Comparison of ENCODE assay signal across 8 cellular contexts in genomic region chr1:43970502-43970901, GRCh38. TPM values are rescaled to one million over a fixed set of nuclear protein-coding genes. Genes with fewer than 3 reads are reported as not detected.
DNase-seq lines count a peak whose midpoint lies in the region; ATAC-seq and TF ChIP-seq lines count a peak whose summit lies in the region.

No MANE protein-coding gene starts in this region.

- H3K9me3 ChIP-seq in HEK293 (ENCODE audit: control insufficient read depth, insufficient read depth, low read depth, low read length): no peaks in the 10 kb centered on the region
- no peaks in the 10 kb centered on the region for H3K9me3 ChIP-seq in iPS DF 6.9 (ENCODE audit: control insufficient read depth, insufficient read depth, low read length)
- H3K9me3 ChIP-seq in spleen: no peaks in the 10 kb centered on the region

- H3K4me3 ChIP-seq in HEK293 (ENCODE audit: low read depth, low read length): peak overlapping the region; percentile 89
- H3K4me3 ChIP-seq in iPS DF 6.9 (ENCODE audit: low read length): peak overlapping the region; percentile 96
- peak overlapping the region; percentile 78 to 97 (median 95) for H3K4me3 ChIP-seq in spleen

- H3K9me3 Mint-ChIP-seq in WTC11: no peaks in the 10 kb centered on the region

- H3K27me3 ChIP-seq in iPS DF 6.9 (ENCODE audit: control insufficient read depth, insufficient read depth, low read length) (no peaks in the 10 kb centered on the region), spleen (replicated peaks in 1 of 7) (no peaks in the 10 kb centered on the region)

- peak overlapping the region; percentile 97 for H3K4me3 Mint-ChIP-seq in WTC11

- intact Hi-C loops in spleen (cut with DNase I; ENCODE audit: low total_unique reads) (no loop called here), posterior vena cava (cut with DNase I) (no loop called here)

- no peak overlapping the region for H3K27ac Mint-ChIP-seq in WTC11

- ATAC-seq in WTC11 (no peak), HG02981 (IDR thresholded peaks at IDR 0.05; ENCODE audit: unreplicated experiment) (no peak), omental fat pad (ENCODE audit: low FRiP score) (no peak)

- H3K36me3 ChIP-seq in HEK293 (ENCODE audit: control insufficient read depth in 2 of 2, insufficient read depth in 1 of 2, low read length in 2 of 2) (peaks cover 0 to 53% of the 10 kb centered on the region in 2 experiments; a peak in 1 of 3 replicates), iPS DF 6.9 (ENCODE audit: control insufficient read depth, insufficient read depth, low read length) (peaks cover 8% of the 10 kb centered on the region), spleen (peaks cover 0 to 48% (median 12%) of the 10 kb centered on the region in 6 donors)

- CTCF ChIA-PET in HEK293 (lab: Yijun Ruan, JAX) (interaction anchor here (0.6 to 1.2 kb wide), 4 partner anchors 17 to 700 kb away, joined by 3 to 7 read pairs (median 3); no protein-coding TSS in a partner anchor), WTC11 (lab: Charles Lee) (interaction anchor here (0.8 to 2.8 kb wide), 7 partner anchors 22 to 207 kb away, joined by 3 to 27 read pairs (median 3); no protein-coding TSS in a partner anchor)

- no peaks in the 10 kb centered on the region for H3K27me3 Mint-ChIP-seq in WTC11 (ENCODE audit: low read depth)

- peaks cover 13% of the 10 kb centered on the region; the same call in 1 of the 2 replicates for H3K36me3 Mint-ChIP-seq in WTC11

- TF ChIP-seq CTCF in HEK293 (tag by site-specific recombination; IDR thresholded peaks at IDR 0.05): no peak
- no peak for TF ChIP-seq CTCF in WTC11 (IDR thresholded peaks at IDR 0.05)
- TF ChIP-seq CTCF in spleen (IDR thresholded peaks at IDR 0.05 in 8 of 11, conservative IDR thresholded peaks at IDR 0.05 in 3 of 11): no peak
- no peak for TF ChIP-seq CTCF in omental fat pad (IDR thresholded peaks at IDR 0.05)

- WGBS in iPS DF 6.9 (ENCODE audit: insufficient coverage, insufficient read length): no CpG with 5 or more reads among the region's 5 CpGs
- WGBS in spleen, 5 donors: 50 to 73% (median 57%) methylated on average over 3 to 5 of the region's 5 CpGs

- H3K4me1 ChIP-seq in HEK293 (ENCODE audit: control insufficient read depth, insufficient read depth, low read length) (no peaks in the 10 kb centered on the region), iPS DF 6.9 (ENCODE audit: control insufficient read depth, insufficient read depth, low read length) (0 out of 2 replicates have a peak, but pooled peaks cover 1% of the 10 kb centered on the region), spleen (peaks cover 16 to 45% (median 31%) of the 10 kb centered on the region in 6 donors)

- H3K27ac ChIP-seq in HEK293 (ENCODE audit: extremely low read depth, low read depth, low read length) (no peak overlapping the region), iPS DF 6.9 (ENCODE audit: low read length) (no peak overlapping the region), spleen (peak overlapping the region in 5 of 8 donors; percentile 27 to 77 (median 66))

- DNase-seq in WTC11 (ENCODE audit: low spot score): no peak
- no peak for DNase-seq in iPS DF 6.9 (ENCODE audit: low read depth, low spot score)
- no peak for DNase-seq in spleen
- no peak for DNase-seq in posterior vena cava (ENCODE audit: low spot score)
- no peak for DNase-seq in GF-D8 (lab: John Stamatoyannopoulos, UW)
- no peak for DNase-seq in omental fat pad (ENCODE audit: low spot score)

- POLR2A ChIA-PET in HEK293 (lab: Yijun Ruan, JAX) (interaction anchor here (0.8 to 1.7 kb wide), 2 partner anchors 21 to 320 kb away, joined by 3 to 5 read pairs; partner anchors contain the start of gene KDM4A), WTC11 (lab: Charles Lee) (interaction anchor here (0.8 kb wide), 2 partner anchors 22 to 98 kb away, joined by 3 to 5 read pairs; no protein-coding TSS in a partner anchor)

- peaks cover 21% of the 10 kb centered on the region for H3K4me1 Mint-ChIP-seq in WTC11

- TF ChIP-seq POLR2A in spleen (IDR thresholded peaks at IDR 0.05): no peak

TF ChIP-seq in HEK293, 187 proteins besides CTCF, POLR2A, EP300 and RAD21:
- no peak for TF ChIP-seq ZNF830 (tag by site-specific recombination; IDR thresholded peaks at IDR 0.05; ENCODE audit: low read depth)
TF ChIP-seq in HEK293: peak in this region for 0.

TF ChIP-seq in WTC11, 78 proteins besides CTCF, POLR2A, EP300 and RAD21:
- TF ChIP-seq IRF2 (CRISPR knock-in tag; IDR thresholded peaks at IDR 0.05; ENCODE audit: borderline replicate concordance, low read depth): no peak
- 0 out of 2 replicates have a peak, but pooled peaks have one; percentile 6 for TF ChIP-seq JUN (CRISPR knock-in tag; IDR thresholded peaks at IDR 0.05)
- no peak for TF ChIP-seq NR2C2 (CRISPR knock-in tag; IDR thresholded peaks at IDR 0.05)
- TF ChIP-seq ZNF671 (CRISPR knock-in tag; IDR thresholded peaks at IDR 0.05): no peak
- TF ChIP-seq TEAD4 (CRISPR knock-in tag; IDR thresholded peaks at IDR 0.05): no peak
- TF ChIP-seq ATF3 (CRISPR knock-in tag; conservative IDR thresholded peaks at IDR 0.05): no peak
- no peak for TF ChIP-seq ZNF219 (CRISPR knock-in tag; IDR thresholded peaks at IDR 0.05; ENCODE audit: borderline replicate concordance)

RNA-seq across cellular contexts. Expression of gene DPH2, which starts 0.7 kb away (rescaled TPM):
- total RNA-seq in WTC11 (2021): 47.6 to 57.5 TPM (median 51.5 TPM) in 3 replicates
- 10 to 100 TPM; 22.9 to 36.5 (median 26.1) TPM for total RNA-seq in spleen
- 10 to 100 TPM; 15.7 to 24.6 (median 17.6) TPM for polyA plus RNA-seq in spleen
- total RNA-seq in posterior vena cava: 10 to 100 TPM; 13.5 to 14.5 TPM
- total RNA-seq in omental fat pad: 10 to 100 TPM; 18.1 to 67.5 (median 23.1) TPM

RNA-seq across cellular contexts. Expression of gene ATP6V0B, which starts 4.3 kb away (rescaled TPM):
- total RNA-seq in WTC11 (2021) (108 to 115 TPM (median 110 TPM) in 3 replicates), spleen (100 to 1,000 TPM; 124 to 219 (median 133) TPM), posterior vena cava (10 to 100 TPM; 69.4 to 77.4 TPM), omental fat pad (100 to 1,000 TPM; 111 to 223 (median 139) TPM)
- 100 to 1,000 TPM; 176 to 205 (median 177) TPM for polyA plus RNA-seq in spleen

RNA-seq across cellular contexts. Expression of gene B4GALT2, which starts 8.5 kb away (rescaled TPM):
- total RNA-seq in WTC11 (2021) (66.7 to 72.2 TPM (median 66.9 TPM) in 3 replicates), spleen (10 to 100 TPM; 11.4 to 23.3 (median 13.2) TPM), posterior vena cava (10 to 100 TPM; 39.0 to 45.7 TPM), omental fat pad (10 to 100 TPM; 20.3 to 67.9 (median 42.6) TPM)
- polyA plus RNA-seq in spleen: 10 to 100 TPM in 1 of 3 donors, 1 to 10 TPM in 2; 7.0 to 13.7 (median 7.7) TPM

RNA-seq across cellular contexts. Expression of gene CCDC24, which starts 20.9 kb away (rescaled TPM):
- total RNA-seq in WTC11 (2021): 12.1 to 20.1 TPM (median 19.2 TPM) in 3 replicates
- total RNA-seq in spleen: 1 to 10 TPM; 3.3 to 7.0 (median 5.0) TPM
- polyA plus RNA-seq in spleen: 10 to 100 TPM in 2 of 3 donors, 1 to 10 TPM in 1; 7.5 to 25.9 (median 14.5) TPM
- total RNA-seq in posterior vena cava: 1 to 10 TPM; 2.5 to 4.1 TPM
- 1 to 10 TPM; 2.3 to 3.6 (median 2.8) TPM for total RNA-seq in omental fat pad

RNA-seq across cellular contexts. Expression of gene IPO13, which starts 23.8 kb away (rescaled TPM):
- 17.8 to 24.2 TPM (median 19.1 TPM) in 3 replicates for total RNA-seq in WTC11 (2021)
- total RNA-seq in spleen: 10 to 100 TPM; 18.2 to 27.4 (median 22.6) TPM
- polyA plus RNA-seq in spleen: 10 to 100 TPM; 10.5 to 19.4 (median 16.4) TPM
- total RNA-seq in posterior vena cava: 10 to 100 TPM; 20.4 to 21.8 TPM
- 10 to 100 TPM; 18.7 to 23.2 (median 21.1) TPM for total RNA-seq in omental fat pad

Comparison
In these comparisons a context has a peak if more than half of its experiments do, and no peak if none do; other contexts are left out.
1. H3K27ac ChIP-seq: peak in spleen (5 of 8); none in HEK293 (single experiment) and iPS DF 6.9 (single experiment).
2. Peak in every context shown above with its lines, with median percentiles within 50 percentile points of each other: H3K4me3 ChIP-seq.